In genomic region chr3:9861626-9862130, GRCh38 we compare ENCODE assay signal across 1 cellular context.
TF ChIP-seq lines count a peak whose summit lies in the region.

No MANE protein-coding gene starts in this region.

TF ChIP-seq in GM12891, 5 proteins besides CTCF, POLR2A, EP300 and RAD21:
- TF ChIP-seq POU2F2 (IDR thresholded peaks at IDR 0.05; ENCODE audit: low read depth, low read length) (no peak), SPI1 (IDR thresholded peaks at IDR 0.05; ENCODE audit: low read depth, low read length) (no peak), PAX5 (IDR thresholded peaks at IDR 0.05; ENCODE audit: insufficient read depth, low read length, severe bottlenecking) (no peak), TAF1 (IDR thresholded peaks at IDR 0.05; ENCODE audit: low read depth, low read length) (no peak), POLR2AphosphoS5 (IDR thresholded peaks at IDR 0.05; ENCODE audit: low read depth, low read length) (no peak)
